1 cellular context compared by ENCODE assay signal in genomic region chr19:17125728-17126677, GRCh38.
A peak's percentile ranks its signal among the peaks of the same experiment; 100 is the strongest.
TF ChIP-seq lines count a peak whose summit lies in the region.

No MANE protein-coding gene starts in this region.

TF ChIP-seq in SK-N-SH, 30 proteins besides CTCF, POLR2A, EP300 and RAD21 (continued from another document):
- TF ChIP-seq IRF3 (IDR thresholded peaks at IDR 0.05; ENCODE audit: low read depth, low read length), result no peak
- TF ChIP-seq EZH2phosphoT487 (IDR thresholded peaks at IDR 0.05; ENCODE audit: borderline replicate concordance, low read depth), result no peak
- peak; percentile 54; the same call in 1 of the 2 replicates for TF ChIP-seq NFIC (IDR thresholded peaks at IDR 0.05; ENCODE audit: borderline replicate concordance)
- no peak for TF ChIP-seq FOSL2 (IDR thresholded peaks at IDR 0.05; ENCODE audit: borderline replicate concordance, low read depth)
- peak; percentile 35; the same call in 1 of the 2 replicates for TF ChIP-seq RCOR1 (IDR thresholded peaks at IDR 0.05; ENCODE audit: low read length)
- peak; percentile 71 for TF ChIP-seq GATA2 (CRISPR knock-in tag; IDR thresholded peaks at IDR 0.05)
- TF ChIP-seq, protein P1, sequence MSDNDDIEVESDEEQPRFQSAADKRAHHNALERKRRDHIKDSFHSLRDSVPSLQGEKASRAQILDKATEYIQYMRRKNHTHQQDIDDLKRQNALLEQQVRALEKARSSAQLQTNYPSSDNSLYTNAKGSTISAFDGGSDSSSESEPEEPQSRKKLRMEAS (IDR thresholded peaks at IDR 0.05; ENCODE audit: low read depth), result no peak
- TF ChIP-seq TEAD4 (IDR thresholded peaks at IDR 0.05; ENCODE audit: borderline replicate concordance, insufficient read depth), result no peak
- TF ChIP-seq FOXM1 (IDR thresholded peaks at IDR 0.05; ENCODE audit: low read depth), result no peak
- no peak for TF ChIP-seq ELF1 (IDR thresholded peaks at IDR 0.05)
- TF ChIP-seq TAF1 (IDR thresholded peaks at IDR 0.05; ENCODE audit: borderline replicate concordance, low read depth, low read length), result no peak
- 0 out of 2 replicates have a peak, but pooled peaks have one; percentile 16 for TF ChIP-seq PBX3 (IDR thresholded peaks at IDR 0.05)
